8 cellular contexts compared by ENCODE assay signal in the genomic region with DNA sequence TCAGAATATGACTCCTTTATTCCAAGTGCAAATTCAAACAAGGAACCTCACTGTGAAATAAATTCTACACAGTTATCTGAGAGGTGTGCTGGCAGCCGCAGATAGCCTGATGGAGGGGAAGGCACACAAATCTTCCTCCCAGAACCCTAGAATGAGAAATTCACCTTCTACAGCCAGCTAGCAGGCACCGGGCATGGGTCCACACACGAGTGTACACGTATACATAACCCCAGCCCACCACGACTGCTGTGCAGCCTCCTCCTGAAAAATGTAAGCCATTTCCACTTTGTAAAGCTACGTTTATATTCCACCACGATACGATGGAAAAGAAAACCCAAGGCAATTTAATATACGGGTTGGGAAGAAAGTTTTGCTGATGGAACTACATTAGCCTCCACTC. TPM values are rescaled to one million over a fixed set of nuclear protein-coding genes. Genes with fewer than 3 reads are reported as not detected.
DNase-seq lines count a peak whose midpoint lies in the region; ATAC-seq and TF ChIP-seq lines count a peak whose summit lies in the region.

No MANE protein-coding gene starts in this region.

- H3K4me3 ChIP-seq in PC-9 (peak overlapping the region; percentile 88), duodenal mucosa (ENCODE audit: low read depth in 1 of 2, low read length in 2 of 2) (peak overlapping the region; percentile 81 to 91)

- H3K4me1 Mint-ChIP-seq in naive thymus-derived CD8-positive, alpha-beta T cell: peaks cover 5 to 29% (median 16%) of the 10 kb centered on the region in 4 donors

- no peaks in the 10 kb centered on the region for H3K9me3 ChIP-seq in PC-9 (ENCODE audit: insufficient read depth, low read depth)
- no peaks in the 10 kb centered on the region for H3K9me3 ChIP-seq in duodenal mucosa (ENCODE audit: control insufficient read depth in 1 of 2, low read length in 2 of 2)

- H3K36me3 ChIP-seq in PC-9 (ENCODE audit: low read depth): no peaks in the 10 kb centered on the region
- peaks cover 4 to 9% of the 10 kb centered on the region in 2 donors for H3K36me3 ChIP-seq in duodenal mucosa (ENCODE audit: control insufficient read depth in 1 of 2, insufficient read depth in 2 of 2, low read length in 2 of 2)

- H3K27ac Mint-ChIP-seq in naive thymus-derived CD8-positive, alpha-beta T cell: peak overlapping the region; percentile 86 to 98 (median 94)

- peak overlapping the region; percentile 45 for H3K27ac ChIP-seq in PC-9
- H3K27ac ChIP-seq in duodenal mucosa (ENCODE audit: low read depth, low read length): peak overlapping the region; percentile 13

- H3K4me3 Mint-ChIP-seq in naive thymus-derived CD8-positive, alpha-beta T cell: peak overlapping the region in 9 of 10 donors; percentile 82 to 99 (median 92)

- no peaks in the 10 kb centered on the region for H3K27me3 Mint-ChIP-seq in naive thymus-derived CD8-positive, alpha-beta T cell

- POLR2A ChIA-PET in PC-9 (lab: Charles Lee; ENCODE audit: unreplicated experiment): no interaction called here
- POLR2A ChIA-PET in naive thymus-derived CD8-positive, alpha-beta T cell (lab: Charles Lee): no interaction called here

- H3K9me2 ChIP-seq in PC-9 (ENCODE audit: insufficient read depth): no peaks in the 10 kb centered on the region

- ATAC-seq in naive thymus-derived CD8-positive, alpha-beta T cell: no peak
- no peak for ATAC-seq in GM19351 (IDR thresholded peaks at IDR 0.05; ENCODE audit: unreplicated experiment)
- no peak for ATAC-seq in HG02885 (IDR thresholded peaks at IDR 0.05; ENCODE audit: poor library complexity, unreplicated experiment)

- H4K20me1 ChIP-seq in PC-9 (ENCODE audit: insufficient read depth): no peaks in the 10 kb centered on the region

- peak overlapping the region; percentile 91 to 92 for H3K9ac ChIP-seq in duodenal mucosa (ENCODE audit: low read depth in 1 of 2, low read length in 2 of 2)

- peak overlapping the region; percentile 94 for H2AFZ ChIP-seq in PC-9

- no TSS peak for BruUV-seq in PC-9 (replicated peaks; lab: Mats Ljungman, UMichigan)

- TF ChIP-seq CTCF in PC-9 (conservative IDR thresholded peaks at IDR 0.05): no peak

- intact Hi-C loops in PC-9 (cut with micrococcal nuclease; ENCODE audit: unreplicated experiment): loop anchor here (5.0 kb wide), 1 partner anchor 99 kb away; the partner anchor contains the start of gene CXADR

- peaks cover 11% of the 10 kb centered on the region for H3K4me1 ChIP-seq in PC-9 (replicated peaks; ENCODE audit: insufficient read depth)
- H3K4me1 ChIP-seq in duodenal mucosa (ENCODE audit: control insufficient read depth in 1 of 2, insufficient read depth in 2 of 2, low read length in 2 of 2): peaks cover 7 to 10% of the 10 kb centered on the region in 2 donors

- CTCF ChIA-PET in PC-9 (lab: Charles Lee): interaction anchor here (0.6 to 1.2 kb wide), 2 partner anchors 99 to 289 kb away, joined by 3 to 7 read pairs; no protein-coding TSS in a partner anchor

- peaks cover 8% of the 10 kb centered on the region; the same call in 1 of the 2 replicates for H3F3A ChIP-seq in PC-9 (ENCODE audit: insufficient read depth, low read depth)

- no peaks in the 10 kb centered on the region for H3K27me3 ChIP-seq in PC-9 (ENCODE audit: insufficient read depth, low read depth)
- no peaks in the 10 kb centered on the region for H3K27me3 ChIP-seq in duodenal mucosa (ENCODE audit: control insufficient read depth in 1 of 2, insufficient read depth in 2 of 2, low read length in 2 of 2)

- H3K4me2 ChIP-seq in PC-9: peak overlapping the region; percentile 81

- no peaks in the 10 kb centered on the region for H3K9me3 Mint-ChIP-seq in naive thymus-derived CD8-positive, alpha-beta T cell

- peaks cover 44% of the 10 kb centered on the region for H3K79me2 ChIP-seq in PC-9 (ENCODE audit: low read depth)

- DNase-seq in Daoy (ENCODE audit: low read depth) (peak; percentile 11), PC-9 (no peak), NCI-H774 (lab: John Stamatoyannopoulos, UW) (no peak), HT-29 (ENCODE audit: low spot score) (no peak)
- no peak for DNase-seq in naive thymus-derived CD8-positive, alpha-beta T cell

- peaks cover 0 to 12% (median 5%) of the 10 kb centered on the region in 3 donors for H3K36me3 Mint-ChIP-seq in naive thymus-derived CD8-positive, alpha-beta T cell

RNA-seq across cellular contexts. Expression of gene BTG3, which starts 1.8 kb away (rescaled TPM):
- 58.0 and 67.3 TPM in 2 replicates for total RNA-seq in Daoy (2014; rRNA removed; shearing (Covaris generic))
- total RNA-seq in PC-9 (2021): 21.1 and 24.3 TPM in 2 replicates
- 10 to 100 TPM; 15.6 to 17.7 TPM for total RNA-seq in naive thymus-derived CD8-positive, alpha-beta T cell
- 1 to 10 TPM; 4.2 to 7.1 (median 5.2) TPM for polyA plus RNA-seq in naive thymus-derived CD8-positive, alpha-beta T cell
- 2.0 and 7.0 TPM in 2 replicates for total RNA-seq in HT-29 (2014; rRNA removed; shearing (Covaris generic))
